7 cellular contexts compared by ENCODE assay signal in genomic region chr11:72111803-72112540, GRCh38. TPM values are rescaled to one million over a fixed set of nuclear protein-coding genes. Genes with fewer than 3 reads are reported as not detected.
A peak's percentile ranks its signal among the peaks of the same experiment; 100 is the strongest.
DNase-seq lines count a peak whose midpoint lies in the region; ATAC-seq, FAIRE-seq and TF ChIP-seq lines count a peak whose summit lies in the region.

No MANE protein-coding gene starts in this region.

- intact Hi-C loops in GM12878 (cut with micrococcal nuclease; ENCODE audit: unreplicated experiment), result loop anchor here (1.0 kb wide), 2 partner anchors 111 to 184 kb away; partner anchors contain the start of gene XNDC1N

- TF ChIP-seq POLR2A in GM12878 (IDR thresholded peaks at IDR 0.05; ENCODE audit: low read depth, low read length), result peak; percentile 78; the same call in 1 of the 2 replicates

- H3K4me1 ChIP-seq in GM12878 (ENCODE audit: control insufficient read depth, insufficient read depth, low read length), result peaks cover 7% of the 10 kb centered on the region

- H3K79me2 ChIP-seq in GM12878 (ENCODE audit: control insufficient read depth, insufficient read depth, low read length), result peaks cover 5% of the 10 kb centered on the region

- H3K36me3 Mint-ChIP-seq in T-helper 17 cell (ENCODE audit: low read depth), result peaks cover 9% of the 10 kb centered on the region

- H3K4me3 Mint-ChIP-seq in T-helper 17 cell, result peak overlapping the region; percentile 96

- ATAC-seq in HG02938 (IDR thresholded peaks at IDR 0.05; ENCODE audit: unreplicated experiment) (peak; percentile 93), T-helper 17 cell (peak; percentile 87), GM12878 (peak; percentile 96)

- H3K9me3 ChIP-seq in T-helper 17 cell (ENCODE audit: control insufficient read depth, low read length, poor library complexity, severe bottlenecking) (no peaks in the 10 kb centered on the region), GM12878 (replicated peaks; ENCODE audit: control insufficient read depth, insufficient read depth, low read length) (no peaks in the 10 kb centered on the region)

- BruUV-seq in GM12878 (replicated peaks; lab: Mats Ljungman, UMichigan), result TSS peak; percentile 93

- H3K4me3 ChIP-seq in GM12878, result peak overlapping the region; percentile 69

- no peaks in the 10 kb centered on the region for H3K27me3 ChIP-seq in GM12878 (replicated peaks in 1 of 2; ENCODE audit: control insufficient read depth in 2 of 2, insufficient read depth in 2 of 2, low read length in 1 of 2)

- SMC1A ChIA-PET in GM12878 (lab: Charles Lee; ENCODE audit: uncharacterized antibody, unreplicated experiment), result interaction anchor here (1.0 to 1.9 kb wide), 14 partner anchors 9 to 319 kb away, joined by 3 to 10 read pairs (median 4); partner anchors contain the start of genes LAMTOR1, RNF121 and XNDC1N

- TF ChIP-seq EP300 in GM12878 (IDR thresholded peaks at IDR 0.05; ENCODE audit: borderline replicate concordance in 1 of 2, control insufficient read depth in 1 of 2, low read depth in 2 of 2, low read length in 2 of 2), result no peak

- WGBS in GM12878 (ENCODE audit: insufficient coverage, insufficient replicate concordance, low lambda C conversion rate, missing lambda C conversion rate), result under 1% methylated on average over 29 of the region's 29 CpGs

- H4K20me1 ChIP-seq in GM12878 (ENCODE audit: control insufficient read depth, insufficient read depth), result no peaks in the 10 kb centered on the region

- H2AFZ ChIP-seq in GM12878 (ENCODE audit: control insufficient read depth, low read depth, low read length), result peak overlapping the region; percentile 91

- CTCF ChIA-PET in GM12878 (lab: Yijun Ruan, JAX), result interaction anchor here (0.9 to 2.9 kb wide), 7 partner anchors 20 to 319 kb away, joined by 3 to 12 read pairs (median 5); no protein-coding TSS in a partner anchor

- no peak for TF ChIP-seq CTCF in GM12878 (IDR thresholded peaks at IDR 0.05 in 2 of 3, conservative IDR thresholded peaks at IDR 0.05 in 1 of 3; ENCODE audit: control insufficient read depth in 2 of 3, extremely low read depth in 1 of 3, insufficient read depth in 1 of 3, low read depth in 3 of 3, low read length in 3 of 3)

- RAD21 ChIA-PET in GM12878 (lab: Charles Lee; ENCODE audit: unreplicated experiment), result interaction anchor here (0.6 to 2.1 kb wide), 6 partner anchors 21 to 319 kb away, joined by 3 to 7 read pairs (median 5); partner anchors contain the start of genes RNF121 and XNDC1N

- peak overlapping the region; percentile 92 for H3K9ac ChIP-seq in GM12878 (ENCODE audit: control insufficient read depth, insufficient read depth, low read length)

- FAIRE-seq in GM18507 (lab: Jason Lieb, UNC) (peak; percentile 98), GM12878 (lab: Jason Lieb, UNC) (peak; percentile 99)

- in situ Hi-C loops in GM12878 (cut with MboI), result no loop called here

- H3K4me2 ChIP-seq in GM12878 (ENCODE audit: control insufficient read depth, insufficient read depth), result peak overlapping the region; percentile 95

- POLR2A ChIA-PET in GM12878 (lab: Charles Lee), result interaction anchor here (0.5 to 3.3 kb wide), 12 partner anchors 10 to 1962 kb away, joined by 3 to 13 read pairs (median 6); partner anchors contain the start of gene LAMTOR1

- H3K27me3 Mint-ChIP-seq in T-helper 17 cell, result no peaks in the 10 kb centered on the region

- H3K36me3 ChIP-seq in GM12878 (ENCODE audit: control insufficient read depth in 2 of 2, insufficient read depth in 2 of 2, low read length in 1 of 2), result peaks cover 0 to 2% of the 10 kb centered on the region in 2 experiments; a peak in 2 of 4 replicates

- DNase-seq in GM18507 (ENCODE audit: extremely low spot score, insufficient read length, low read depth) (peak; percentile 73), NCI-H1694 treated with DMSO at 0.1 percent for 48 hours (lab: John Stamatoyannopoulos, UW) (peak; percentile 98), T-helper 17 cell (peak; percentile 59 to 73 (median 68)), GM12878 (ENCODE audit: low read depth, low spot score) (peak; percentile 99), hypothalamus (lab: John Stamatoyannopoulos, UW) (peak in 49 of 51 donors; percentile 54 to 100 (median 96)), retina (peak; percentile 100)

- H3K4me1 Mint-ChIP-seq in T-helper 17 cell, result peaks cover 20% of the 10 kb centered on the region

- TF ChIP-seq RAD21 in GM12878 (IDR thresholded peaks at IDR 0.05; ENCODE audit: insufficient read depth, low read depth, low read length), result no peak

- peak overlapping the region; percentile 99 for H3K27ac ChIP-seq in GM12878 (ENCODE audit: control insufficient read depth, insufficient read depth)

- peak overlapping the region; percentile 99 for H3K27ac Mint-ChIP-seq in T-helper 17 cell

RNA-seq across cellular contexts. Expression of gene ANAPC15, which starts 0.5 kb away (rescaled TPM):
- total RNA-seq in T-helper 17 cell (10 to 100 TPM; 47.0 to 54.6 TPM), GM12878 (2014; rRNA removed) (78.0 and 83.4 TPM in 2 replicates), GM12878 (2014; rRNA removed; fragmentation: Illumina TruSeq; extraction: Trizol) (88.3 and 88.6 TPM in 2 replicates), GM12878 (2021) (81.0 and 85.6 TPM in 2 replicates)
- 7.3 and 14.1 TPM in 2 replicates for total RNA-seq in GM12878 (2013; cell fraction: nucleolus; rRNA removed)
- 72.9 TPM for polyA plus RNA-seq in GM12878 (2011; ENCODE audit: low read depth)
- polyA plus RNA-seq in GM12878 (2011; rRNA removed) (84.6 and 99.6 TPM in 2 replicates), GM12878 (2014; fragmentation: Illumina TruSeq; extraction: Trizol) (91.9 and 118 TPM in 2 replicates), GM12878 (2014; fragmentation: Nextera tagmentation; extraction: Ambion mirVana) (100 to 1,000 TPM; 230 to 372 TPM), GM12878 (2014; rRNA removed) (84.3 and 86.0 TPM in 2 replicates), GM12878 (2016; fragmentation: Nextera tagmentation; extraction: Ambion mirVana) (100 to 1,000 TPM; 126 to 141 TPM)
- 86.3 and 97.5 TPM in 2 replicates for polyA plus RNA-seq in GM12878 (2011; cell fraction: cytosol; rRNA removed)
- 52.6 and 65.7 TPM in 2 replicates for polyA plus RNA-seq in GM12878 (2011; cell fraction: nucleus; rRNA removed)
- polyA plus RNA-seq in GM12878 (2012), result 66.1 and 85.8 TPM in 2 replicates
- polyA minus RNA-seq in GM12878 (2011; rRNA and poly(A)+ RNA removed), result 49.0 and 65.4 TPM in 2 replicates
- polyA minus RNA-seq in GM12878 (2011; cell fraction: cytosol; rRNA and poly(A)+ RNA removed), result 10.2 and 12.1 TPM in 2 replicates
- 13.3 and 19.8 TPM in 2 replicates for polyA minus RNA-seq in GM12878 (2011; cell fraction: nucleus; rRNA and poly(A)+ RNA removed)

RNA-seq across cellular contexts. Expression of gene TOMT, which starts 6.2 kb away (rescaled TPM):
- not detected for total RNA-seq in T-helper 17 cell
- not detected in 2 replicates for total RNA-seq in GM12878 (2013; cell fraction: nucleolus; rRNA removed)
- total RNA-seq in GM12878 (2014; rRNA removed), result not detected in 2 replicates
- total RNA-seq in GM12878 (2014; rRNA removed; fragmentation: Illumina TruSeq; extraction: Trizol), result not detected in 2 replicates
- not detected in 2 replicates for total RNA-seq in GM12878 (2021)
- polyA plus RNA-seq in GM12878 (2011; ENCODE audit: low read depth), result not detected
- not detected in 2 replicates for polyA plus RNA-seq in GM12878 (2011; rRNA removed)
- not detected in 2 replicates for polyA plus RNA-seq in GM12878 (2011; cell fraction: cytosol; rRNA removed)
- polyA plus RNA-seq in GM12878 (2011; cell fraction: nucleus; rRNA removed), result not detected in 2 replicates
- not detected in 2 replicates for polyA plus RNA-seq in GM12878 (2012)
- polyA plus RNA-seq in GM12878 (2014; fragmentation: Illumina TruSeq; extraction: Trizol), result not detected in 2 replicates
- polyA plus RNA-seq in GM12878 (2014; fragmentation: Nextera tagmentation; extraction: Ambion mirVana), result not detected
- not detected in 2 replicates for polyA plus RNA-seq in GM12878 (2014; rRNA removed)
- not detected for polyA plus RNA-seq in GM12878 (2016; fragmentation: Nextera tagmentation; extraction: Ambion mirVana)
- polyA minus RNA-seq in GM12878 (2011; rRNA and poly(A)+ RNA removed), result not detected in 2 replicates
- not detected in 2 replicates for polyA minus RNA-seq in GM12878 (2011; cell fraction: cytosol; rRNA and poly(A)+ RNA removed)
- not detected in 2 replicates for polyA minus RNA-seq in GM12878 (2011; cell fraction: nucleus; rRNA and poly(A)+ RNA removed)

RNA-seq across cellular contexts. Expression of gene LAMTOR1, which starts 8.9 kb away (rescaled TPM):
- total RNA-seq in T-helper 17 cell, result 10 to 100 TPM; 43.7 to 74.6 TPM
- 30.6 and 35.0 TPM in 2 replicates for total RNA-seq in GM12878 (2013; cell fraction: nucleolus; rRNA removed)
- total RNA-seq in GM12878 (2014; rRNA removed), result 112 and 127 TPM in 2 replicates
- total RNA-seq in GM12878 (2014; rRNA removed; fragmentation: Illumina TruSeq; extraction: Trizol), result 59.8 and 66.5 TPM in 2 replicates
- total RNA-seq in GM12878 (2021), result 80.8 and 82.1 TPM in 2 replicates
- polyA plus RNA-seq in GM12878 (2011; ENCODE audit: low read depth), result 57.1 TPM
- 45.8 and 58.8 TPM in 2 replicates for polyA plus RNA-seq in GM12878 (2011; rRNA removed)
- polyA plus RNA-seq in GM12878 (2011; cell fraction: cytosol; rRNA removed), result 99.0 and 108 TPM in 2 replicates
- polyA plus RNA-seq in GM12878 (2011; cell fraction: nucleus; rRNA removed), result 65.8 and 80.4 TPM in 2 replicates
- polyA plus RNA-seq in GM12878 (2012), result 71.6 and 72.6 TPM in 2 replicates
- 75.6 and 94.4 TPM in 2 replicates for polyA plus RNA-seq in GM12878 (2014; fragmentation: Illumina TruSeq; extraction: Trizol)
- polyA plus RNA-seq in GM12878 (2014; fragmentation: Nextera tagmentation; extraction: Ambion mirVana), result 100 to 1,000 TPM in 1 of 2 experiments, 10 to 100 TPM in 1; 85.1 to 126 TPM
- polyA plus RNA-seq in GM12878 (2014; rRNA removed), result 126 and 128 TPM in 2 replicates
- polyA plus RNA-seq in GM12878 (2016; fragmentation: Nextera tagmentation; extraction: Ambion mirVana), result 100 to 1,000 TPM; 139 to 141 TPM
- 99.0 and 105 TPM in 2 replicates for polyA minus RNA-seq in GM12878 (2011; rRNA and poly(A)+ RNA removed)
- 45.6 and 60.0 TPM in 2 replicates for polyA minus RNA-seq in GM12878 (2011; cell fraction: cytosol; rRNA and poly(A)+ RNA removed)
- 33.1 and 62.5 TPM in 2 replicates for polyA minus RNA-seq in GM12878 (2011; cell fraction: nucleus; rRNA and poly(A)+ RNA removed)

RNA-seq across cellular contexts. Expression of gene FOLR3, which starts 23.6 kb away (rescaled TPM):
- total RNA-seq in T-helper 17 cell, result under 1 TPM in 1 of 2 donors, not detected in 1; 0.44 TPM
- total RNA-seq in GM12878 (2013; cell fraction: nucleolus; rRNA removed), result not detected in 2 replicates
- not detected in 2 replicates for total RNA-seq in GM12878 (2014; rRNA removed)
- not detected in 2 replicates for total RNA-seq in GM12878 (2014; rRNA removed; fragmentation: Illumina TruSeq; extraction: Trizol)
- not detected in 2 replicates for total RNA-seq in GM12878 (2021)
- not detected for polyA plus RNA-seq in GM12878 (2011; ENCODE audit: low read depth)
- polyA plus RNA-seq in GM12878 (2011; rRNA removed), result not detected in 2 replicates
- not detected in 2 replicates for polyA plus RNA-seq in GM12878 (2011; cell fraction: cytosol; rRNA removed)
- polyA plus RNA-seq in GM12878 (2011; cell fraction: nucleus; rRNA removed), result not detected in 2 replicates
- polyA plus RNA-seq in GM12878 (2012), result not detected in 2 replicates
- polyA plus RNA-seq in GM12878 (2014; fragmentation: Illumina TruSeq; extraction: Trizol), result not detected in 2 replicates
- not detected for polyA plus RNA-seq in GM12878 (2014; fragmentation: Nextera tagmentation; extraction: Ambion mirVana)
- not detected in 2 replicates for polyA plus RNA-seq in GM12878 (2014; rRNA removed)
- polyA plus RNA-seq in GM12878 (2016; fragmentation: Nextera tagmentation; extraction: Ambion mirVana), result not detected
- not detected in 2 replicates for polyA minus RNA-seq in GM12878 (2011; rRNA and poly(A)+ RNA removed)
- not detected in 2 replicates for polyA minus RNA-seq in GM12878 (2011; cell fraction: cytosol; rRNA and poly(A)+ RNA removed)
- not detected in 2 replicates for polyA minus RNA-seq in GM12878 (2011; cell fraction: nucleus; rRNA and poly(A)+ RNA removed)

RNA-seq across cellular contexts. Expression of gene LRRC51, which starts 31.3 kb away (rescaled TPM):
- total RNA-seq in T-helper 17 cell, result 1 to 10 TPM in 1 of 2 donors, under 1 TPM in 1; 0.75 to 4.5 TPM
- 1.3 and 1.4 TPM in 2 replicates for total RNA-seq in GM12878 (2013; cell fraction: nucleolus; rRNA removed)
- 4.0 and 5.6 TPM in 2 replicates for total RNA-seq in GM12878 (2014; rRNA removed)
- total RNA-seq in GM12878 (2014; rRNA removed; fragmentation: Illumina TruSeq; extraction: Trizol), result 4.1 and 4.7 TPM in 2 replicates
- 2.6 and 5.5 TPM in 2 replicates for total RNA-seq in GM12878 (2021)
- 2.8 TPM for polyA plus RNA-seq in GM12878 (2011; ENCODE audit: low read depth)
- 6.1 and 8.6 TPM in 2 replicates for polyA plus RNA-seq in GM12878 (2011; rRNA removed)
- 7.7 and 9.9 TPM in 2 replicates for polyA plus RNA-seq in GM12878 (2011; cell fraction: cytosol; rRNA removed)
- 3.6 and 5.0 TPM in 2 replicates for polyA plus RNA-seq in GM12878 (2011; cell fraction: nucleus; rRNA removed)
- polyA plus RNA-seq in GM12878 (2012), result 3.6 and 7.1 TPM in 2 replicates
- 6.4 and 11.7 TPM in 2 replicates for polyA plus RNA-seq in GM12878 (2014; fragmentation: Illumina TruSeq; extraction: Trizol)
- 1 to 10 TPM; 4.7 to 6.2 TPM for polyA plus RNA-seq in GM12878 (2014; fragmentation: Nextera tagmentation; extraction: Ambion mirVana)
- 7.5 and 7.8 TPM in 2 replicates for polyA plus RNA-seq in GM12878 (2014; rRNA removed)
- 1 to 10 TPM; 3.1 to 6.1 TPM for polyA plus RNA-seq in GM12878 (2016; fragmentation: Nextera tagmentation; extraction: Ambion mirVana)
- polyA minus RNA-seq in GM12878 (2011; rRNA and poly(A)+ RNA removed), result 8.6 and 10.5 TPM in 2 replicates
- polyA minus RNA-seq in GM12878 (2011; cell fraction: cytosol; rRNA and poly(A)+ RNA removed), result 1.6 and 6.0 TPM in 2 replicates
- 0.73 and 1.4 TPM in 2 replicates for polyA minus RNA-seq in GM12878 (2011; cell fraction: nucleus; rRNA and poly(A)+ RNA removed)

Comparison
In these comparisons a context has a peak if more than half of its experiments do, and no peak if none do; other contexts are left out.
1. Peak in every context shown above with its lines: DNase-seq, ATAC-seq, H3K4me3 ChIP-seq and H3K27ac ChIP-seq.